20 cellular contexts compared by ENCODE assay signal in the genomic region with DNA sequence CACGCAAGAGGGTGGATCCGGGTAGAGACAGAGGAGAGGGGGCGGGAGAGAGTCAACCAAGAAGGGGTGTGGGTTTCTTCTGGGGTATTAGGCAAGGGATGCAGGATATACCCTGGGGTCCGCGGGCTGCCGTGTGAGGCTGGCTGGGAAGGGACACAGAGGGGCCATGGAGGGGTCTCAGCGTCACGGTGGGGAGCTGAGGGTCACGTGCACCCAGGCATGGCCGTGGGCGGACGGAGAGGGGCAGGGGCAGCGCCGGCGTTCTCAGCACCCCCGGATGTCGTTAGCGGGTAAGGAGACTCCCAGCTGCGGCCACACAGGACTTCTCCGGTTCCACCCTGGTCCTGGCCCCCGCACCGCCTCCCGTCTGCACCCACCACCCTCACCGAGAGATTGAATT.
"Had no signal": no experiment of that assay in that cellular context is flagged by ENCODE, and none has a peak within 500 bp of the region (broad histone marks: within the 10 kb centered on the region; RNA-seq: fewer than 3 reads in every experiment).

No MANE protein-coding gene starts in this region.

- H3K4me3 ChIP-seq: dorsolateral prefrontal cortex, heart left ventricle, psoas muscle, spleen, tibial artery, upper lobe of left lung, uterus had no signal

- H3K4me1 ChIP-seq: heart left ventricle, psoas muscle, spleen, tibial artery, upper lobe of left lung, uterus had no signal

- H3K4me3 Mint-ChIP-seq: naive thymus-derived CD4-positive, alpha-beta T cell; stimulated activated memory B cell treated with anti-CD40 and anti-IgM and Interleukin-4, amounts not matched to agents 10 μg/mL and 1 μg/mL and 100 μg/mL, for 72 hours; stimulated activated naive CD8-positive, alpha-beta T cell treated with anti-CD3 and anti-CD28 coated beads, Interleukin-15, Interleukin-2, amounts not matched to agents 100 ng/mL and 50 ng/mL, for 24 hours had no signal

- H3K9me3 ChIP-seq: psoas muscle, uterus had no signal

- H3K27me3 ChIP-seq: uterus had no signal

- H3K36me3 ChIP-seq: heart left ventricle, spleen, tibial artery, upper lobe of left lung, uterus had no signal

- H3K27ac ChIP-seq: dorsolateral prefrontal cortex, heart left ventricle, psoas muscle, spleen, tibial artery, upper lobe of left lung, uterus had no signal

- DNase-seq: cortex of kidney; dorsolateral prefrontal cortex; effector CD8-positive, alpha-beta T cell; foreskin melanocyte; hippocampal formation; left colon; mammary epithelial cell; naive thymus-derived CD4-positive, alpha-beta T cell; psoas muscle; retina; spleen; stimulated activated CD4-positive, alpha-beta T cell treated with anti-CD3 and anti-CD28 coated beads, Interleukin-15, amount 100 ng/mL, for 24 hours; stimulated activated CD4-positive, alpha-beta T cell treated with anti-CD3 and anti-CD28 coated beads, Interleukin-1b, Interleukin-23, amount 100 ng/mL, for 48 hours; stimulated activated CD4-positive, alpha-beta T cell treated with anti-CD3 and anti-CD28 coated beads, Interleukin-4, amount 100 ng/mL, for 24 hours; tibial artery; upper lobe of left lung; uterus had no signal

- H3K4me1 Mint-ChIP-seq: stimulated activated memory B cell treated with anti-CD40 and anti-IgM and Interleukin-4, amounts not matched to agents 10 μg/mL and 1 μg/mL and 100 μg/mL, for 72 hours had no signal

- H3K9me3 Mint-ChIP-seq: stimulated activated naive CD8-positive, alpha-beta T cell treated with anti-CD3 and anti-CD28 coated beads, Interleukin-15, Interleukin-2, amounts not matched to agents 100 ng/mL and 50 ng/mL, for 24 hours had no signal

- H3K27ac Mint-ChIP-seq: naive thymus-derived CD4-positive, alpha-beta T cell; stimulated activated memory B cell treated with anti-CD40 and anti-IgM and Interleukin-4, amounts not matched to agents 10 μg/mL and 1 μg/mL and 100 μg/mL, for 72 hours; stimulated activated naive CD8-positive, alpha-beta T cell treated with anti-CD3 and anti-CD28 coated beads, Interleukin-15, Interleukin-2, amounts not matched to agents 100 ng/mL and 50 ng/mL, for 24 hours had no signal
